7 cellular contexts compared by ENCODE assay signal in the genomic region with DNA sequence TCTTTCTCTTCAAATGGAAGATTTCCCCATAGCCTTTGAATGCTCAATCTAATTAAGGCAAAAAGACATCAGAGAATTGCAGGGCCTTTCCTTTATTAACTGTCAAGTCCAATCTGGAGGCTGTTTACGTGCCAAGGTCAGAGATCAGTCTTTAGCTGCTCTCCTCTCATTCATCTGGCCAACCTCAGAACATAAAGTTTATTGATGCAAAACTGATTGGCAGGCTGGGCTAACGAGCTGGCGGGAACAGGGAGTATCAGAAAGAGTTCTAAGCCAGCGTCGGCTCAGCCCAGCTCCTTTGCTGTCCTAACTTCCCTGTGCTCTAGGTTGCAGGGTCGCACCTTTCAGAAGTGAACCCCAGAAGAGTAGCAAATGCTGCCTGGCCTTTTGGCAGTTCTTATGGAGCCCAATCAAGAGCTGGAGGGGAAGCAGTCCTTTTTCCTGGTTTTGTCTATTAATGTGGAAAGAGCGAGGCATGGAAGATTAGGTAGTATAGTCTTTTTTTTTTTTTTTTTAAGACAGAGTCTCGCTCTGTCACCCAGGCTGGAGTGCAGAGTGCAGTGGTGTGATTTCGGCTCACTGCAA. TPM values are rescaled to one million over a fixed set of nuclear protein-coding genes. Genes with fewer than 3 reads are reported as not detected.
DNase-seq lines count a peak whose midpoint lies in the region; ATAC-seq, FAIRE-seq and TF ChIP-seq lines count a peak whose summit lies in the region.
"Not testable (repeated sequence)": the region's sequence is repeated elsewhere in the genome, so short reads cannot be mapped to it uniquely, and the experiment has no call there.

No MANE protein-coding gene starts in this region.

- not testable (repeated sequence) for TF ChIP-seq CTCF in body of pancreas (IDR thresholded peaks at IDR 0.05); kidney (IDR thresholded peaks at IDR 0.05; ENCODE audit: borderline replicate concordance, extremely low read depth, insufficient read depth); psoas muscle (IDR thresholded peaks at IDR 0.05)

- intact Hi-C loops in body of pancreas (cut with DNase I); kidney (cut with DNase I); psoas muscle (cut with DNase I): not testable (repeated sequence)

- ATAC-seq in SK-N-SH treated with all-trans-retinoic acid at 6 μM for 48 hours (peak; percentile 26), body of pancreas (peak; percentile 22), psoas muscle (peak in 1 of 4 donors; percentile 9)

- H3K27ac ChIP-seq in body of pancreas (peak overlapping the region in 2 of 4 donors; percentile 36 to 61), mucosa of rectum (ENCODE audit: low read depth in 2 of 2, low read length in 2 of 2) (peak overlapping the region; percentile 65 to 83), psoas muscle (peak overlapping the region; percentile 53)
- not testable (repeated sequence) for H3K27ac ChIP-seq in kidney (ENCODE audit: low read depth in 2 of 2, low read length in 2 of 2)

- H3K9me3 ChIP-seq in body of pancreas; kidney (ENCODE audit: control insufficient read depth in 1 of 2, low read length in 2 of 2); mucosa of rectum (ENCODE audit: control insufficient read depth in 2 of 2, low read length in 2 of 2); psoas muscle: not testable (repeated sequence)

- H3K9ac ChIP-seq in kidney (ENCODE audit: low read length in 2 of 2): not testable (repeated sequence)
- peak overlapping the region in 1 of 2 donors; percentile 17 for H3K9ac ChIP-seq in mucosa of rectum (ENCODE audit: low read depth in 1 of 2, low read length in 2 of 2)

- not testable (repeated sequence) for H3K36me3 ChIP-seq in body of pancreas (replicated peaks in 1 of 2; ENCODE audit: insufficient read depth in 1 of 2, low read depth in 2 of 2); kidney (ENCODE audit: control insufficient read depth in 1 of 2, insufficient read depth in 2 of 2, low read length in 2 of 2); mucosa of rectum (ENCODE audit: control insufficient read depth in 2 of 2, insufficient read depth in 2 of 2, low read length in 2 of 2); psoas muscle (ENCODE audit: insufficient read depth in 1 of 2, low read depth in 1 of 2)

- H3K4me3 ChIP-seq in body of pancreas; kidney (ENCODE audit: low read length in 2 of 2); psoas muscle: not testable (repeated sequence)
- peak overlapping the region in 1 of 2 donors; percentile 10 for H3K4me3 ChIP-seq in mucosa of rectum (ENCODE audit: low read length in 2 of 2)

- DNase-seq in Caki2 (ENCODE audit: low read depth) (peak; percentile 35), NCI-H69 (lab: John Stamatoyannopoulos, UW) (peak; percentile 59), body of pancreas (peak in 1 of 4 donors; percentile 35), kidney (peak; percentile 21)
- not testable (repeated sequence) for DNase-seq in psoas muscle

- not testable (repeated sequence) for FAIRE-seq in kidney (lab: Jason Lieb, UNC)

- in situ Hi-C loops in Caki2 (cut with HindIII; ENCODE audit: low pct_unique_long_range_greater_than_20kb, low sequenced_read_pairs): not testable (repeated sequence)

- 59 to 61% methylated on average over 7 to 9 of the region's 9 CpGs for WGBS in body of pancreas, 2 donors
- WGBS in psoas muscle, 3 donors: 66 to 68% (median 68%) methylated on average over 8 to 9 of the region's 9 CpGs

- not testable (repeated sequence) for H3K27me3 ChIP-seq in body of pancreas; mucosa of rectum (ENCODE audit: control insufficient read depth in 2 of 2, insufficient read depth in 2 of 2, low read length in 2 of 2); psoas muscle (ENCODE audit: insufficient read depth in 3 of 3, low read length in 2 of 3)

- not testable (repeated sequence) for TF ChIP-seq POLR2A in body of pancreas (IDR thresholded peaks at IDR 0.05)

- H3K4me1 ChIP-seq in body of pancreas; kidney (ENCODE audit: control insufficient read depth in 1 of 2, insufficient read depth in 1 of 2, low read depth in 1 of 2, low read length in 2 of 2); psoas muscle: not testable (repeated sequence)
- peaks cover 3 to 14% of the 10 kb centered on the region in 2 donors for H3K4me1 ChIP-seq in mucosa of rectum (ENCODE audit: control insufficient read depth in 2 of 2, insufficient read depth in 2 of 2, low read length in 2 of 2)

RNA-seq across cellular contexts. Expression of a gene that starts 47.5 kb away (rescaled TPM):
- total RNA-seq in Caki2 (2014; rRNA removed; shearing (Covaris generic); ENCODE audit: low replicate concordance): 17.3 and 22.4 TPM in 2 replicates
- total RNA-seq in body of pancreas (10 to 100 TPM; 15.3 to 18.1 TPM), kidney (26.0 TPM), psoas muscle (10 to 100 TPM; 18.1 to 29.2 (median 21.8) TPM)
- polyA plus RNA-seq in kidney (ENCODE audit: insufficient read depth, low read depth, low replicate concordance) (11.8 TPM), psoas muscle (10 to 100 TPM; 11.8 to 26.0 (median 24.2) TPM)
